15 cellular contexts compared by ENCODE assay signal in genomic region chr10:117662790-117663540, GRCh38.
A peak's percentile ranks its signal among the peaks of the same experiment; 100 is the strongest.
DNase-seq lines count a peak whose midpoint lies in the region; ATAC-seq and FAIRE-seq lines count a peak whose summit lies in the region.
"Had no signal": no experiment of that assay in that cellular context is flagged by ENCODE, and none has a peak within 500 bp of the region (broad histone marks: within the 10 kb centered on the region; RNA-seq: fewer than 3 reads in every experiment).

No MANE protein-coding gene starts in this region.

- H3K18ac ChIP-seq in trophoblast cell (ENCODE audit: low read length): no peak overlapping the region

- no peak overlapping the region for H4K12ac ChIP-seq in trophoblast cell (ENCODE audit: low read depth, low read length)

- no peak for FAIRE-seq in RCC 7860 (lab: Jason Lieb, UNC)
- FAIRE-seq: H54 had no signal

- H3K4me2 ChIP-seq in GM23248 (ENCODE audit: unreplicated experiment): peak overlapping the region; percentile 34
- no peak overlapping the region for H3K4me2 ChIP-seq in trophoblast cell (ENCODE audit: low read length)
- H3K4me2 ChIP-seq: KMS-11 had no signal

- no peaks in the 10 kb centered on the region for H3K9me2 ChIP-seq in GM23248 (ENCODE audit: insufficient read depth)

- no peaks in the 10 kb centered on the region for H3K27me3 ChIP-seq in GM23248 (replicated peaks; ENCODE audit: insufficient read depth)
- no peaks in the 10 kb centered on the region for H3K27me3 ChIP-seq in SJCRH30
- H3K27me3 ChIP-seq in trophoblast cell (ENCODE audit: insufficient read depth, low read length): no peaks in the 10 kb centered on the region
- H3K27me3 ChIP-seq: MG63 had no signal

- H4K91ac ChIP-seq in trophoblast cell (ENCODE audit: low read depth, low read length): no peak overlapping the region

- no peak overlapping the region for H2BK12ac ChIP-seq in trophoblast cell (ENCODE audit: low read length)

- H2AK5ac ChIP-seq in trophoblast cell (ENCODE audit: low read length): no peak overlapping the region

- peak overlapping the region; percentile 74 for H3K9ac ChIP-seq in GM23248
- no peak overlapping the region for H3K9ac ChIP-seq in trophoblast cell (ENCODE audit: low read length)
- H3K9ac ChIP-seq: KMS-11 had no signal

- H3K36me3 ChIP-seq in GM23248 (ENCODE audit: low read depth): no peaks in the 10 kb centered on the region
- H3K36me3 ChIP-seq in SJCRH30: no peaks in the 10 kb centered on the region
- H3K36me3 ChIP-seq in trophoblast cell (ENCODE audit: control insufficient read depth in 1 of 2, insufficient read depth in 2 of 2, low read length in 2 of 2): no peaks in the 10 kb centered on the region
- H3K36me3 ChIP-seq: MG63 had no signal

- in situ Hi-C loops in GM23248 (cut with MboI): no loop called here

- H3K4me3 ChIP-seq in GM23248 (no peak overlapping the region), SJCRH30 (no peak overlapping the region), trophoblast cell (ENCODE audit: low read depth, low read length) (no peak overlapping the region)
- H3K4me3 ChIP-seq: MG63 had no signal

- no peaks in the 10 kb centered on the region for H3K9me3 ChIP-seq in GM23248 (ENCODE audit: low read depth)
- H3K9me3 ChIP-seq in SJCRH30 (replicated peaks): no peaks in the 10 kb centered on the region
- no peaks in the 10 kb centered on the region for H3K9me3 ChIP-seq in trophoblast cell (ENCODE audit: insufficient read depth, low read depth, low read length)
- H3K9me3 ChIP-seq: MG63 had no signal

- WGBS in GM23248 (ENCODE audit: low coverage in 1 of 2, low lambda C conversion rate in 2 of 2, missing lambda C conversion rate in 2 of 2), 2 experiments: 78 to 79% methylated on average over 7 of the region's 7 CpGs
- no CpG with 5 or more reads among the region's 7 CpGs for WGBS in trophoblast cell (ENCODE audit: extremely low coverage, insufficient coverage, insufficient read length)

- DNase-seq in GM23248 (no peak), SJCRH30 (peak; percentile 31 to 62), kidney tubule cell (ENCODE audit: low spot score) (peak; percentile 22), trophoblast cell (peak; percentile 59 to 66), RCC 7860 (ENCODE audit: low spot score) (no peak), NCI-H446 treated with DMSO at 0.1 percent for 48 hours (lab: John Stamatoyannopoulos, UW) (no peak)
- DNase-seq: CD4-positive, alpha-beta T cell; NCI-H187 treated with DMSO at 0.1 percent for 48 hours; NCI-H446; NCI-H774; SIG-M5 had no signal

- peaks cover 5% of the 10 kb centered on the region; the same call in 1 of the 2 replicates for H3F3A ChIP-seq in GM23248 (ENCODE audit: insufficient read depth)

- ATAC-seq in GM21367 (IDR thresholded peaks at IDR 0.05; ENCODE audit: unreplicated experiment): no peak

- H3K27ac ChIP-seq in GM23248 (peak overlapping the region; percentile 88), SJCRH30 (no peak overlapping the region), trophoblast cell (ENCODE audit: low read depth, low read length) (no peak overlapping the region)
- H3K27ac ChIP-seq: KMS-11 had no signal

- H4K8ac ChIP-seq in trophoblast cell (ENCODE audit: low read depth, low read length): no peak overlapping the region

- H3K4ac ChIP-seq in trophoblast cell (ENCODE audit: low read depth, low read length): no peak overlapping the region

- H3K79me1 ChIP-seq in trophoblast cell (ENCODE audit: low read length): no peaks in the 10 kb centered on the region

- no peak overlapping the region for H2BK120ac ChIP-seq in trophoblast cell (ENCODE audit: insufficient read depth, low read length, poor library complexity)

- no peak overlapping the region for H2BK5ac ChIP-seq in trophoblast cell (ENCODE audit: low read depth, low read length, poor library complexity)

- peaks cover 5% of the 10 kb centered on the region; the same call in 1 of the 2 replicates for H3K4me1 ChIP-seq in GM23248 (ENCODE audit: insufficient read depth)
- no peaks in the 10 kb centered on the region for H3K4me1 ChIP-seq in SJCRH30
- peaks cover 0 to 4% of the 10 kb centered on the region in 2 experiments for H3K4me1 ChIP-seq in trophoblast cell (ENCODE audit: control insufficient read depth in 1 of 2, insufficient read depth in 2 of 2, low read length in 2 of 2)

- no peak overlapping the region for H3K14ac ChIP-seq in trophoblast cell (ENCODE audit: low read length)

- H4K20me1 ChIP-seq in GM23248 (ENCODE audit: insufficient read depth): no peaks in the 10 kb centered on the region

- no peaks in the 10 kb centered on the region for H3K79me2 ChIP-seq in GM23248 (ENCODE audit: insufficient read depth)
- no peaks in the 10 kb centered on the region for H3K79me2 ChIP-seq in trophoblast cell (ENCODE audit: control insufficient read depth, insufficient read depth, low read length, poor library complexity)

- H2AFZ ChIP-seq in GM23248: no peak overlapping the region
- H2AFZ ChIP-seq in trophoblast cell (ENCODE audit: insufficient read depth, low read length, poor library complexity): no peak overlapping the region

- H3K23ac ChIP-seq in trophoblast cell (ENCODE audit: low read length): no peak overlapping the region

Comparison
In these comparisons a context has a peak if more than half of its experiments do, and no peak if none do; other contexts are left out.
1. DNase-seq: peak in SJCRH30 (2 of 2), kidney tubule cell (single experiment) and trophoblast cell (2 of 2); none in GM23248 (single experiment), RCC 7860 (single experiment) and NCI-H446 treated with DMSO at 0.1 percent for 48 hours (single experiment).